In the genomic region with DNA sequence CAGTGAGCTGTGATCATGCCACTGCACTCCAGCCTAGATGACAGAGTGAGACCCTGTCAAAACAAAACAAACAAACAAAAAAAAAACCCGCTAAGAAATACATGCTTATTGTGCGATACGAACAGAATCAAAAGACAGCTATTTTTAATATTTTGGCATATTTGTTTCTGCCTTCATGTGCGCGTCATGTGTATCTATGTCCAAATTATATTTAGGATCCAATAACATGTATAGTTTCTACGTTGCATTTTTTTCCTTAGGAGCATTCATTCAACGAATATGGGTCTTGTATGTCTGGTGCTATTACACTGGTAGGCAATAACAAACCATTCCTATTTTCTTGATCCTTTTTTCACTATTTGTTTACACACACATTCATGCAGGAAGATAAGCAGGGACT, we compare ENCODE assay signal across 10 cellular contexts. TPM values are rescaled to one million over a fixed set of nuclear protein-coding genes. Genes with fewer than 3 reads are reported as not detected.
A peak's percentile ranks its signal among the peaks of the same experiment; 100 is the strongest.
DNase-seq lines count a peak whose midpoint lies in the region; ATAC-seq, FAIRE-seq and TF ChIP-seq lines count a peak whose summit lies in the region.
"Had no signal": no experiment of that assay in that cellular context is flagged by ENCODE, and none has a peak within 500 bp of the region (broad histone marks: within the 10 kb centered on the region; RNA-seq: fewer than 3 reads in every experiment).

No MANE protein-coding gene starts in this region.

- POLR2A ChIA-PET in HepG2 (lab: Yijun Ruan, JAX): interaction anchor here (1.3 kb wide), 1 partner anchor 58 kb away, joined by 3 read pairs; no protein-coding TSS in a partner anchor

- H3K9ac ChIP-seq in HepG2 (ENCODE audit: insufficient read depth, low read depth, low read length): peak overlapping the region; percentile 90

- H3K36me3 ChIP-seq in cardiac muscle cell (peaks cover 11% of the 10 kb centered on the region), HepG2 (replicated peaks in 1 of 2; ENCODE audit: control insufficient read depth in 1 of 2, insufficient read depth in 2 of 2, low read length in 2 of 2) (peaks cover 2 to 22% of the 10 kb centered on the region in 2 experiments), upper lobe of left lung (peaks cover 0 to 18% (median 9%) of the 10 kb centered on the region in 4 donors)

- H3K36me3 Mint-ChIP-seq in activated naive CD8-positive, alpha-beta T cell treated with anti-CD3 and anti-CD28 coated beads, Interleukin-2, amount 50 U/mL, for 24 hours (ENCODE audit: low read depth): peaks cover 19% of the 10 kb centered on the region

- peak overlapping the region; percentile 82 for H3K4me3 ChIP-seq in cardiac muscle cell
- H3K4me3 ChIP-seq in HepG2 (replicated peaks in 1 of 3; ENCODE audit: insufficient read depth in 1 of 3, low read depth in 2 of 3, low read length in 3 of 3): peak overlapping the region; percentile 88 to 98 (median 98)
- peak overlapping the region in 3 of 4 donors; percentile 78 to 92 (median 89) for H3K4me3 ChIP-seq in upper lobe of left lung

- in situ Hi-C loops in HepG2 (cut with HindIII; ENCODE audit: extremely low pct_ligation_motif_present, low pct_unique_long_range_greater_than_20kb): no loop called here

- FAIRE-seq in HepG2 (lab: Jason Lieb, UNC): no peak

- H3K4me1 ChIP-seq in cardiac muscle cell (ENCODE audit: low read depth) (peaks cover 26% of the 10 kb centered on the region), HepG2 (ENCODE audit: insufficient read depth, low read length) (peaks cover 58% of the 10 kb centered on the region), upper lobe of left lung (peaks cover 38 to 65% (median 57%) of the 10 kb centered on the region in 4 donors)

- ATAC-seq in left ventricle myocardium superior: no peak
- ATAC-seq in activated naive CD8-positive, alpha-beta T cell treated with anti-CD3 and anti-CD28 coated beads, Interleukin-2, amount 50 U/mL, for 24 hours: no peak
- ATAC-seq in HepG2: no peak
- no peak for ATAC-seq in upper lobe of left lung (ENCODE audit: low FRiP score in 2 of 2)
- ATAC-seq in GM21526 (IDR thresholded peaks at IDR 0.05; ENCODE audit: low FRiP score, unreplicated experiment): no peak

- no peaks in the 10 kb centered on the region for H3K27me3 Mint-ChIP-seq in activated naive CD8-positive, alpha-beta T cell treated with anti-CD3 and anti-CD28 coated beads, Interleukin-2, amount 50 U/mL, for 24 hours

- no peaks in the 10 kb centered on the region for H3K9me3 Mint-ChIP-seq in activated naive CD8-positive, alpha-beta T cell treated with anti-CD3 and anti-CD28 coated beads, Interleukin-2, amount 50 U/mL, for 24 hours

- H3K27me3 ChIP-seq in cardiac muscle cell (no peaks in the 10 kb centered on the region), HepG2 (ENCODE audit: control insufficient read depth in 1 of 2, insufficient read depth in 2 of 2, low read length in 2 of 2) (no peaks in the 10 kb centered on the region; a peak in 1 of 5 replicates), upper lobe of left lung (no peaks in the 10 kb centered on the region)

- no peak for DNase-seq in cardiac muscle cell (ENCODE audit: low read depth in 1 of 2, low spot score in 1 of 2)
- DNase-seq in left ventricle myocardium superior: no peak
- DNase-seq in activated naive CD8-positive, alpha-beta T cell treated with anti-CD3 and anti-CD28 coated beads, Interleukin-2, amount 50 U/mL, for 24 hours: no peak
- no peak for DNase-seq in HepG2 (ENCODE audit: low spot score)
- no peak for DNase-seq in upper lobe of left lung
- no peak for DNase-seq in NCI-H1417 (lab: John Stamatoyannopoulos, UW)
- no peak for DNase-seq in germinal center (ENCODE audit: low spot score)
- DNase-seq: activated CD4-positive, alpha-beta T cell treated with anti-CD3 and anti-CD28 coated beads for 4 hours; stimulated activated CD4-positive, alpha-beta T cell treated with anti-CD3 and anti-CD28 coated beads, Interleukin-4, amount 100 ng/mL, for 24 hours had no signal

- no peak overlapping the region for H3K27ac Mint-ChIP-seq in activated naive CD8-positive, alpha-beta T cell treated with anti-CD3 and anti-CD28 coated beads, Interleukin-2, amount 50 U/mL, for 24 hours

- intact Hi-C loops in left ventricle myocardium superior (cut with micrococcal nuclease) (no loop called here), HepG2 (cut with micrococcal nuclease; ENCODE audit: unreplicated experiment) (no loop called here)

- H3K9me3 ChIP-seq in cardiac muscle cell (ENCODE audit: low read depth): no peaks in the 10 kb centered on the region
- no peaks in the 10 kb centered on the region for H3K9me3 ChIP-seq in HepG2 (ENCODE audit: low read length)
- no peaks in the 10 kb centered on the region for H3K9me3 ChIP-seq in upper lobe of left lung

- TF ChIP-seq CTCF in cardiac muscle cell (IDR thresholded peaks at IDR 0.05; ENCODE audit: low read depth, low read length) (no peak), HepG2 (CRISPR knock-in tag; IDR thresholded peaks at IDR 0.05) (no peak), upper lobe of left lung (IDR thresholded peaks at IDR 0.05) (no peak)

- peaks cover 70% of the 10 kb centered on the region for H3K79me2 ChIP-seq in HepG2 (ENCODE audit: insufficient read depth, low read length)

- H2AFZ ChIP-seq in HepG2 (ENCODE audit: low read length): no peak overlapping the region

- 24% methylated on average over 7 of the region's 7 CpGs for WGBS in HepG2 (ENCODE audit: low lambda C conversion rate)
- 53 to 64% methylated on average over 7 of the region's 7 CpGs for WGBS in upper lobe of left lung, 2 donors

- peak overlapping the region; percentile 99 for H3K4me3 Mint-ChIP-seq in activated naive CD8-positive, alpha-beta T cell treated with anti-CD3 and anti-CD28 coated beads, Interleukin-2, amount 50 U/mL, for 24 hours

- no peak for TF ChIP-seq EP300 in HepG2 (IDR thresholded peaks at IDR 0.05; ENCODE audit: low read depth in 2 of 2, low read length in 2 of 2)
- TF ChIP-seq EP300 in HepG2 (CRISPR knock-in tag; IDR thresholded peaks at IDR 0.05; ENCODE audit: borderline replicate concordance): no peak
- TF ChIP-seq EP300 in upper lobe of left lung (IDR thresholded peaks at IDR 0.05): no peak

- no peak for TF ChIP-seq RAD21 in HepG2 (CRISPR knock-in tag; IDR thresholded peaks at IDR 0.05)

- H4K20me1 ChIP-seq in HepG2 (ENCODE audit: insufficient read depth, low read length): peaks cover 39% of the 10 kb centered on the region

- no peak for TF ChIP-seq POLR2A in HepG2 (IDR thresholded peaks at IDR 0.05; ENCODE audit: insufficient read depth in 1 of 2, low read depth in 2 of 2, low read length in 2 of 2)
- no peak for TF ChIP-seq POLR2A in upper lobe of left lung (IDR thresholded peaks at IDR 0.05)

- H3K27ac ChIP-seq in cardiac muscle cell: no peak overlapping the region
- H3K27ac ChIP-seq in HepG2 (ENCODE audit: extremely low read length, insufficient read depth, low read length): no peak overlapping the region
- H3K27ac ChIP-seq in upper lobe of left lung: peak overlapping the region in 3 of 4 donors; percentile 97 to 98 (median 98)

- BruUV-seq in HepG2 (replicated peaks; lab: Mats Ljungman, UMichigan): no TSS peak

- H3K4me2 ChIP-seq in HepG2 (ENCODE audit: low read depth, low read length): peak overlapping the region; percentile 76

- H3K4me1 Mint-ChIP-seq in activated naive CD8-positive, alpha-beta T cell treated with anti-CD3 and anti-CD28 coated beads, Interleukin-2, amount 50 U/mL, for 24 hours: peaks cover 66% of the 10 kb centered on the region

- CTCF ChIA-PET in HepG2 (lab: Yijun Ruan, JAX; ENCODE audit: low intra/inter-chr PET ratio, low total read pairs): no interaction called here

TF ChIP-seq in HepG2, 621 proteins besides CTCF, POLR2A, EP300 and RAD21:
- TF ChIP-seq KDM5A (IDR thresholded peaks at IDR 0.05; ENCODE audit: borderline replicate concordance, low read length): 0 out of 2 replicates have a peak, but pooled peaks have one; percentile 4
- TF ChIP-seq ZNF550 (CRISPR knock-in tag; IDR thresholded peaks at IDR 0.05; ENCODE audit: borderline replicate concordance): no peak
- no peak for TF ChIP-seq TRIM24 (CRISPR knock-in tag; IDR thresholded peaks at IDR 0.05)
- TF ChIP-seq CBX1 (IDR thresholded peaks at IDR 0.05; ENCODE audit: low read depth): no peak
- peak; percentile 50; the same call in 1 of the 2 replicates for TF ChIP-seq RFX5 (IDR thresholded peaks at IDR 0.05; ENCODE audit: low read depth, low read length)
- TF ChIP-seq NFE2L1 (CRISPR knock-in tag; IDR thresholded peaks at IDR 0.05; ENCODE audit: borderline replicate concordance): no peak
- TF ChIP-seq NCOA1 (CRISPR knock-in tag; IDR thresholded peaks at IDR 0.05): no peak

RNA-seq across cellular contexts. Expression of gene CD46, which starts 1.8 kb away (rescaled TPM):
- total RNA-seq in cardiac muscle cell (45.6 and 91.7 TPM in 2 replicates), left ventricle myocardium superior (113 TPM), HepG2 (2016; rRNA removed; fragmentation: Illumina TruSeq; extraction: Trizol) (70.3 and 130 TPM in 2 replicates), upper lobe of left lung (100 to 1,000 TPM; 105 to 358 (median 248) TPM)
- polyA plus RNA-seq in cardiac muscle cell (103 and 123 TPM in 2 replicates), HepG2 (2011; rRNA removed) (277 TPM in 2 replicates)
- 19.0 and 20.0 TPM in 2 replicates for total RNA-seq in HepG2 (2016; cell fraction: cytosol; rRNA removed; fragmentation: Illumina TruSeq; extraction: Trizol; ENCODE audit: low read depth)
- 69.6 and 139 TPM in 2 replicates for total RNA-seq in HepG2 (2016; cell fraction: insoluble cytoplasmic fraction; rRNA removed; fragmentation: Illumina TruSeq; extraction: Trizol)
- 24.1 and 29.9 TPM in 2 replicates for total RNA-seq in HepG2 (2016; cell fraction: membrane; rRNA removed; fragmentation: Illumina TruSeq; extraction: Trizol)
- 261 and 271 TPM in 2 replicates for total RNA-seq in HepG2 (2016; cell fraction: nucleus; rRNA removed; fragmentation: Illumina TruSeq; extraction: Trizol)
- polyA plus RNA-seq in HepG2 (2011; cell fraction: cytosol; rRNA removed): 65.6 and 131 TPM in 2 replicates
- polyA plus RNA-seq in HepG2 (2011; cell fraction: nucleus; rRNA removed): 288 and 360 TPM in 2 replicates
- polyA plus RNA-seq in HepG2 (2012): 206 and 208 TPM in 2 replicates
- polyA plus RNA-seq in HepG2 (2016; cell fraction: cytosol; fragmentation: Illumina TruSeq; extraction: Trizol; ENCODE audit: low read depth): 3.8 and 4.6 TPM in 2 replicates
- polyA plus RNA-seq in HepG2 (2016; cell fraction: insoluble cytoplasmic fraction; fragmentation: Illumina TruSeq; extraction: Trizol; ENCODE audit: low read depth): 59.7 and 64.0 TPM in 2 replicates
- 10.1 and 11.1 TPM in 2 replicates for polyA plus RNA-seq in HepG2 (2016; cell fraction: membrane; fragmentation: Illumina TruSeq; extraction: Trizol; ENCODE audit: low read depth)
- polyA plus RNA-seq in HepG2 (2016; cell fraction: nucleus; fragmentation: Illumina TruSeq; extraction: Trizol; ENCODE audit: insufficient read depth, low read depth): 416 and 423 TPM in 2 replicates
- polyA minus RNA-seq in HepG2 (2011; rRNA and poly(A)+ RNA removed; ENCODE audit: low replicate concordance): 96.1 and 146 TPM in 2 replicates
- 125 and 175 TPM in 2 replicates for polyA minus RNA-seq in HepG2 (2011; cell fraction: cytosol; rRNA and poly(A)+ RNA removed)
- polyA minus RNA-seq in HepG2 (2011; cell fraction: nucleus; rRNA and poly(A)+ RNA removed): 353 and 394 TPM in 2 replicates

Comparison
In these comparisons a context has a peak if more than half of its experiments do, and no peak if none do; other contexts are left out.
1. H3K27ac ChIP-seq: peak in upper lobe of left lung (3 of 4); none in cardiac muscle cell (single experiment) and HepG2 (single experiment).
2. Peak in every context shown above with its lines, with median percentiles within 50 percentile points of each other: H3K4me3 ChIP-seq.